ENCODE assay signal across 8 cellular contexts in the genomic region with DNA sequence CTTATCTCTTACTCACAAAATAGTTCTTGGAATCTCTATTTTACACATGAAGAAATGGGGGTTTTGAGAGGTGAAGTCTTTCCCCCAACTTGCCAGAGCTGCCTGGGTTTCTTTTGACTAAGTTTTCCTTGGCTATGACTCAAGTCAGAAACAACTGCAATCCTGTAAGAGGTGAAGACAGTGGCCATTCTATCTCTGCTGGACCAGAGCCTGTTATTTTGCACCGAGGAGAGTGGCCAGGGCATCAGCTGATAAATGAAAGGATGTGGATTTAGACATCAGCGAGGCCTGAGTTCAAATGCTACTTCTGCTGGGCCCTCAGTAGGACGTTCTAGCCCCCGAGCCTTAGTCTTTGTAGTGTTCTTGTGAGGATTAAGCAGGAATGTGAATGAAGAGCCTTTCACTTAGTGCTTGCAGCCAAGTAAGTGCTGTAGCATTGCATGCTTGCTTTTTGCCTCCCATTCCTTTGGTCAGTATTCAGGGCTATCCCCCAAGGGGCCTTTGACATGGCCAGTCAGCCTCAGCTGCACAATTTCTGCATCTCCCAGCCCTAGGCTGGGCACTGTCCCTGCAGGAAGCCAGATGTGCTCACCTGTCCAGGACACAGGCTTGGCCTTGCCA. TPM values are rescaled to one million over a fixed set of nuclear protein-coding genes. Genes with fewer than 3 reads are reported as not detected.
DNase-seq lines count a peak whose midpoint lies in the region; ATAC-seq and TF ChIP-seq lines count a peak whose summit lies in the region.

No MANE protein-coding gene starts in this region.

- peaks cover 33% of the 10 kb centered on the region for H3K4me1 Mint-ChIP-seq in CD8-positive, alpha-beta T cell (ENCODE audit: low read depth)
- peaks cover 29 to 66% of the 10 kb centered on the region in 2 donors for H3K4me1 Mint-ChIP-seq in effector memory CD8-positive, alpha-beta T cell (ENCODE audit: low read depth in 2 of 2)

- H3K4me1 ChIP-seq in CD8-positive, alpha-beta T cell (ENCODE audit: insufficient read depth, low read length): peaks cover 33% of the 10 kb centered on the region
- peaks cover 29% of the 10 kb centered on the region for H3K4me1 ChIP-seq in osteoblast (ENCODE audit: insufficient read depth, low read length)

- H3K4me3 ChIP-seq in CD8-positive, alpha-beta T cell (ENCODE audit: low read depth, low read length): no peak overlapping the region
- H3K4me3 ChIP-seq in osteoblast (ENCODE audit: insufficient read depth, low read length): no peak overlapping the region

- no peak for TF ChIP-seq CTCF in CD8-positive, alpha-beta T cell (IDR thresholded peaks at IDR 0.05)
- TF ChIP-seq CTCF in osteoblast (IDR thresholded peaks at IDR 0.05; ENCODE audit: extremely low read depth, low read depth, low read length): no peak

- H3K27me3 Mint-ChIP-seq in CD8-positive, alpha-beta T cell (ENCODE audit: low read depth): no peaks in the 10 kb centered on the region
- H3K27me3 Mint-ChIP-seq in effector memory CD8-positive, alpha-beta T cell: no peaks in the 10 kb centered on the region

- POLR2A ChIA-PET in CD8-positive, alpha-beta T cell (lab: Charles Lee): no interaction called here

- no peaks in the 10 kb centered on the region for H3K27me3 ChIP-seq in CD8-positive, alpha-beta T cell (ENCODE audit: insufficient read depth, low read length)
- H3K27me3 ChIP-seq in osteoblast (ENCODE audit: insufficient read depth, low read length): no peaks in the 10 kb centered on the region

- H3K4me3 Mint-ChIP-seq in CD8-positive, alpha-beta T cell: no peak overlapping the region
- peak overlapping the region; percentile 74 to 88 for H3K4me3 Mint-ChIP-seq in effector memory CD8-positive, alpha-beta T cell

- peak overlapping the region; percentile 29 for H3K4me2 ChIP-seq in osteoblast (ENCODE audit: insufficient read depth, low read length)

- no peaks in the 10 kb centered on the region for H3K36me3 ChIP-seq in CD8-positive, alpha-beta T cell (ENCODE audit: insufficient read depth, low read length)
- no peaks in the 10 kb centered on the region for H3K36me3 ChIP-seq in osteoblast (ENCODE audit: insufficient read depth, low read length)

- peak overlapping the region; percentile 82 for H3K27ac Mint-ChIP-seq in CD8-positive, alpha-beta T cell
- H3K27ac Mint-ChIP-seq in effector memory CD8-positive, alpha-beta T cell: peak overlapping the region; percentile 93 to 94

- peaks cover 10% of the 10 kb centered on the region for H3K79me2 ChIP-seq in osteoblast (ENCODE audit: insufficient read depth, low read length)

- intact Hi-C loops in CD8-positive, alpha-beta T cell (cut with DNase I, micrococcal nuclease): no loop called here

- no peak overlapping the region for H2AFZ ChIP-seq in osteoblast (ENCODE audit: low read length)

- no peaks in the 10 kb centered on the region for H3K36me3 Mint-ChIP-seq in CD8-positive, alpha-beta T cell
- H3K36me3 Mint-ChIP-seq in effector memory CD8-positive, alpha-beta T cell (ENCODE audit: insufficient read depth): peaks cover 3% of the 10 kb centered on the region

- H3K9me3 Mint-ChIP-seq in CD8-positive, alpha-beta T cell: no peaks in the 10 kb centered on the region
- no peaks in the 10 kb centered on the region for H3K9me3 Mint-ChIP-seq in effector memory CD8-positive, alpha-beta T cell

- CTCF ChIA-PET in CD8-positive, alpha-beta T cell (lab: Charles Lee): no interaction called here

- no peak overlapping the region for H3K27ac ChIP-seq in CD8-positive, alpha-beta T cell (ENCODE audit: low read depth, low read length)
- H3K27ac ChIP-seq in osteoblast (ENCODE audit: low read depth, low read length): no peak overlapping the region

- H4K20me1 ChIP-seq in osteoblast (ENCODE audit: insufficient read depth, low read length): peaks cover 11% of the 10 kb centered on the region

- DNase-seq in CD8-positive, alpha-beta T cell: no peak
- DNase-seq in OCI-M1 (lab: John Stamatoyannopoulos, UW) (peak; percentile 53), osteoblast (ENCODE audit: insufficient read length, low spot score, missing footprints) (peak; percentile 82), T-helper 1 cell (no peak), NCI-H69 (lab: John Stamatoyannopoulos, UW) (no peak)
- no peak for DNase-seq in effector memory CD8-positive, alpha-beta T cell
- DNase-seq in activated CD8-positive, alpha-beta memory T cell treated with anti-CD3 and anti-CD28 coated beads, Interleukin-2, amount 50 U/mL, for 4 hours: no peak

- H3K9me3 ChIP-seq in CD8-positive, alpha-beta T cell (ENCODE audit: low read length): no peaks in the 10 kb centered on the region
- H3K9me3 ChIP-seq in osteoblast (ENCODE audit: low read depth, low read length): no peaks in the 10 kb centered on the region

- no peak for ATAC-seq in CD8-positive, alpha-beta T cell
- no peak for ATAC-seq in effector memory CD8-positive, alpha-beta T cell (replicated peaks)
- no peak for ATAC-seq in GM19328 (IDR thresholded peaks at IDR 0.05; ENCODE audit: unreplicated experiment)

RNA-seq across cellular contexts. Expression of a gene that starts 30.3 kb away (rescaled TPM):
- 1 to 10 TPM; 2.0 to 2.4 TPM for total RNA-seq in CD8-positive, alpha-beta T cell
- 6.8 and 9.0 TPM in 2 replicates for total RNA-seq in osteoblast

RNA-seq across cellular contexts. Expression of a gene that starts 48.6 kb away (rescaled TPM):
- 10 to 100 TPM; 13.4 to 17.0 TPM for total RNA-seq in CD8-positive, alpha-beta T cell
- total RNA-seq in osteoblast: 0.72 and 1.2 TPM in 2 replicates

Comparison
In these comparisons a context has a peak if more than half of its experiments do, and no peak if none do; other contexts are left out.
1. DNase-seq: peak in OCI-M1 (single experiment) and osteoblast (single experiment); none in CD8-positive, alpha-beta T cell (0 of 7), effector memory CD8-positive, alpha-beta T cell (0 of 3), T-helper 1 cell (0 of 5), activated CD8-positive, alpha-beta memory T cell treated with anti-CD3 and anti-CD28 coated beads, Interleukin-2, amount 50 U/mL, for 4 hours (single experiment) and NCI-H69 (single experiment).